Comparison of ENCODE assay signal across 7 cellular contexts in the genomic region with DNA sequence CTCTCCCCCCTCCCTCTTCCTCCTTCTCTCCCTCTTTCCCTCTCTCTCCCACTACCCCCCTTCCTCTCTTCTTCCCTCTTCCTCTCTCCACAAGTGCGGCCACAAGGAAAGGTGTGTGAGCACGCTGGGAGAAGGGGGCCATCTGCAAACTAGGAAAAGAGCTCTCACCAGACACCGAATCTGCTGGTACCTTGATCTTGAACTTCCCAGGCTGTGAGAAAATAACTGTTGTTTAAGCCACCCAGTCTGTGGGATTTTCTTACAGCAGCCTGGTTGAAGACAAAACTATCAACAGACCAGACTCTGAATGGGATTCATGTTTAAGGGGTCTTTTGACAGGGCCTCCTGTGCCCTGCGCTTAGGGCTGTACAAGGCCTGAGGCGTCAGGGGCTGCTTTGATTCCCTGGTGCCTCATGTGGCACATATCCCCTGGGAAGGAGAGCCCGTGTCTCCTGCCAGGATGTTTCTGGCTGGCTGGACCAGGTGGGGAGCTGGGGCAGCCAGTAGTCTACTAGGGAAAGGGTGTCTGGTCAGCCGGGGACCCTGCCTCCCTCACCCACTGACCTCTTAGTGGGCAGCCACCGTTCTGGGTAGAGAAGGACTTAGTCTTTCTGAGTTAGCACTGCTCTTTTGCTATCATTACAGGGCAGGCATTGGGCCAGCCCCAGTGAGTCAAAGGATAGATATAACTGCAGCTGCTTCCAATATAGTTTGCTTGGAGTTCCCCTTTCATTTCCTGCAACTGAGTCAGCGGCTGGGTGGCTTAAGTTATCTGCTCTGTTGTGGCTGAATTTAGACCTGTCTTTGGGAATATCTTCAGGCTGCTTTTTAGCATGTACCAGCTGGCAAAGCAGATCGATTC. TPM values are rescaled to one million over a fixed set of nuclear protein-coding genes. Genes with fewer than 3 reads are reported as not detected.
DNase-seq lines count a peak whose midpoint lies in the region; ATAC-seq lines count a peak whose summit lies in the region.

No MANE protein-coding gene starts in this region.

- no peak overlapping the region for H3K4me3 Mint-ChIP-seq in activated CD4-positive, alpha-beta memory T cell treated with anti-CD3 and anti-CD28 coated beads, Interleukin-2, amount 10 ng/mL, durations not matched to agents 7 days and 5 days

- DNase-seq in activated CD4-positive, alpha-beta memory T cell treated with anti-CD3 and anti-CD28 coated beads, Interleukin-2, amount 10 ng/mL, durations not matched to agents 7 days and 5 days: peak; percentile 26
- DNase-seq in cardiac septum (ENCODE audit: low spot score) (peak; percentile 85), H7 (no peak), GOT3 (lab: John Stamatoyannopoulos, UW) (no peak)

- no peak overlapping the region for H3K27ac Mint-ChIP-seq in activated CD4-positive, alpha-beta memory T cell treated with anti-CD3 and anti-CD28 coated beads, Interleukin-2, amount 10 ng/mL, durations not matched to agents 7 days and 5 days

- no peaks in the 10 kb centered on the region for H3K36me3 ChIP-seq in skeletal muscle satellite cell (ENCODE audit: insufficient read depth, low read length)
- no peaks in the 10 kb centered on the region for H3K36me3 ChIP-seq in H7 (replicated peaks; ENCODE audit: control insufficient read depth, insufficient read depth, low read length)

- peak overlapping the region; percentile 78 for H3K9ac ChIP-seq in skeletal muscle satellite cell (ENCODE audit: low read depth, low read length)

- H3K4me1 ChIP-seq in skeletal muscle satellite cell (ENCODE audit: control insufficient read depth, insufficient read depth, low read length): peaks cover 64% of the 10 kb centered on the region

- H3K4me1 Mint-ChIP-seq in activated CD4-positive, alpha-beta memory T cell treated with anti-CD3 and anti-CD28 coated beads, Interleukin-2, amount 10 ng/mL, durations not matched to agents 7 days and 5 days: peaks cover 35% of the 10 kb centered on the region

- intact Hi-C loops in cardiac septum (cut with DNase I): loop anchor here (2.0 kb wide), 1 partner anchor 18 kb away; no protein-coding TSS in a partner anchor

- H3K27me3 ChIP-seq in skeletal muscle satellite cell (ENCODE audit: control insufficient read depth, insufficient read depth, low read length): no peaks in the 10 kb centered on the region
- no peaks in the 10 kb centered on the region for H3K27me3 ChIP-seq in H7 (ENCODE audit: control insufficient read depth, insufficient read depth, low read length)

- CTCF ChIA-PET in activated CD4-positive, alpha-beta memory T cell treated with anti-CD3 and anti-CD28 coated beads, Interleukin-2, amount 10 ng/mL, durations not matched to agents 7 days and 5 days (lab: Charles Lee): no interaction called here

- no peaks in the 10 kb centered on the region for H3K9me3 ChIP-seq in skeletal muscle satellite cell (replicated peaks; ENCODE audit: low read length)

- peak overlapping the region; percentile 82 for H3K4me2 ChIP-seq in skeletal muscle satellite cell (ENCODE audit: low read length)

- ATAC-seq in GM18873 (IDR thresholded peaks at IDR 0.05; ENCODE audit: low FRiP score, unreplicated experiment) (peak; percentile 51), HG03196 (IDR thresholded peaks at IDR 0.05; ENCODE audit: unreplicated experiment) (peak; percentile 47)

- peak overlapping the region; percentile 48 for H3K4me3 ChIP-seq in skeletal muscle satellite cell (ENCODE audit: low read length)
- H3K4me3 ChIP-seq in H7 (ENCODE audit: insufficient read depth, low read depth, low read length): no peak overlapping the region

- H3K27me3 Mint-ChIP-seq in activated CD4-positive, alpha-beta memory T cell treated with anti-CD3 and anti-CD28 coated beads, Interleukin-2, amount 10 ng/mL, durations not matched to agents 7 days and 5 days: no peaks in the 10 kb centered on the region

- peaks cover 15% of the 10 kb centered on the region for H3K36me3 Mint-ChIP-seq in activated CD4-positive, alpha-beta memory T cell treated with anti-CD3 and anti-CD28 coated beads, Interleukin-2, amount 10 ng/mL, durations not matched to agents 7 days and 5 days (ENCODE audit: low read depth)

- POLR2A ChIA-PET in activated CD4-positive, alpha-beta memory T cell treated with anti-CD3 and anti-CD28 coated beads, Interleukin-2, amount 10 ng/mL, durations not matched to agents 7 days and 5 days (lab: Charles Lee): no interaction called here

- peaks cover 2% of the 10 kb centered on the region for H3K9me3 Mint-ChIP-seq in activated CD4-positive, alpha-beta memory T cell treated with anti-CD3 and anti-CD28 coated beads, Interleukin-2, amount 10 ng/mL, durations not matched to agents 7 days and 5 days

RNA-seq across cellular contexts. Expression of gene PANX1, which starts 6.2 kb away (rescaled TPM):
- total RNA-seq in activated CD4-positive, alpha-beta memory T cell treated with anti-CD3 and anti-CD28 coated beads, Interleukin-2, amount 10 ng/mL, durations not matched to agents 7 days and 5 days: 10 to 100 TPM; 13.7 to 13.9 TPM
- 28.9 TPM for total RNA-seq in cardiac septum
- 45.1 and 54.0 TPM in 2 replicates for total RNA-seq in skeletal muscle satellite cell (2012; rRNA removed)
- total RNA-seq in H7 (2014; rRNA removed; shearing (Covaris generic)): 25.7 and 26.4 TPM in 2 replicates

Comparison
In these comparisons a context has a peak if more than half of its experiments do, and no peak if none do; other contexts are left out.
1. DNase-seq: peak in activated CD4-positive, alpha-beta memory T cell treated with anti-CD3 and anti-CD28 coated beads, Interleukin-2, amount 10 ng/mL, durations not matched to agents 7 days and 5 days (single experiment) and cardiac septum (single experiment); none in H7 (single experiment) and GOT3 (single experiment).